Comparison of ENCODE assay signal across 17 cellular contexts in the genomic region with DNA sequence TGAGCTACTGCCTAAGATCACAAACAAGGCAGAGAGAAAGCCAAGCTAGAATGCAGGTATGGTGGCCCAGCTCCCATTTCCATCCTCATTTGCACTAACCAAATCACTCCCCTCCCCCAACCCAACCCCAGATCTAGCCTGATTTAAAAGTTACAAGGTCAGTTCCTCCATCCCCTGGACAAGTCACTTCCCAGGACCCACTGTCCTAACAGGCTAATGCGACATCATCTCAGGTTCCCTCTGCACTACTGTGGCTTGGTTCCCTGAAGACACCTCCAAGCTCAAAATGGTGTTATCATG. TPM values are rescaled to one million over a fixed set of nuclear protein-coding genes. Genes with fewer than 3 reads are reported as not detected.
DNase-seq lines count a peak whose midpoint lies in the region; ATAC-seq and TF ChIP-seq lines count a peak whose summit lies in the region.
"Had no signal": no experiment of that assay in that cellular context is flagged by ENCODE, and none has a peak within 500 bp of the region (broad histone marks: within the 10 kb centered on the region; RNA-seq: fewer than 3 reads in every experiment).

No MANE protein-coding gene starts in this region.

- no peak for TF ChIP-seq CTCF in GM23338 (conservative IDR thresholded peaks at IDR 0.05; ENCODE audit: low read depth in 2 of 2)

- no peaks in the 10 kb centered on the region for H3K9me3 ChIP-seq in iPS-15b (ENCODE audit: control insufficient read depth, insufficient read depth, low read length)
- H3K9me3 ChIP-seq: psoas muscle had no signal

- POLR2A ChIA-PET in activated CD8-positive, alpha-beta T cell treated with anti-CD3 and anti-CD28 coated beads, Interleukin-2, amount 10 ng/mL, durations not matched to agents 7 days and 5 days (lab: Charles Lee) = interaction anchor here (0.6 to 1.9 kb wide), 2 partner anchors 28 to 139 kb away, joined by 3 to 8 read pairs; a partner anchor contains a TSS

- DNase-seq in GM23338 (ENCODE audit: low spot score) (peak; percentile 57), NCI-H2227 (lab: John Stamatoyannopoulos, UW; ENCODE audit: unreplicated experiment) (no peak)
- DNase-seq in activated CD8-positive, alpha-beta T cell treated with anti-CD3 and anti-CD28 coated beads, Interleukin-2, amount 10 ng/mL, durations not matched to agents 7 days and 5 days = no peak
- DNase-seq: activated CD4-positive, alpha-beta T cell treated with anti-CD3 and anti-CD28 coated beads for 4 hours; activated T-cell treated with anti-CD3 and anti-CD28 coated beads, Interleukin-2, amount 50 U/mL, for 48 hours; mesenchymal stem cell; NCI-H1092; NCI-H345; psoas muscle had no signal

- CTCF ChIA-PET in activated CD8-positive, alpha-beta T cell treated with anti-CD3 and anti-CD28 coated beads, Interleukin-2, amount 10 ng/mL, durations not matched to agents 7 days and 5 days (lab: Charles Lee) = interaction anchor here (1.0 to 1.8 kb wide), 7 partner anchors 12 to 78 kb away, joined by 3 to 6 read pairs (median 4); a partner anchor contains a TSS

- peaks cover 29% of the 10 kb centered on the region for H3K36me3 Mint-ChIP-seq in GM23338 (ENCODE audit: low read depth)
- peaks cover 49% of the 10 kb centered on the region for H3K36me3 Mint-ChIP-seq in activated T-helper 17 cell treated with anti-CD3 and anti-CD28 coated beads, Interleukin-2, amount 50 U/mL, for 72 hours (ENCODE audit: low read depth)
- peaks cover 3% of the 10 kb centered on the region for H3K36me3 Mint-ChIP-seq in activated CD8-positive, alpha-beta T cell treated with anti-CD3 and anti-CD28 coated beads, Interleukin-2, amount 10 ng/mL, durations not matched to agents 7 days and 5 days (ENCODE audit: low read depth)
- H3K36me3 Mint-ChIP-seq: stimulated activated memory B cell treated with anti-CD40 and anti-IgM and Interleukin-4, amounts not matched to agents 10 μg/mL and 1 μg/mL and 100 μg/mL, for 72 hours had no signal

- H3F3A ChIP-seq in GM23338 (replicated peaks; ENCODE audit: low read depth) = peaks cover 21% of the 10 kb centered on the region

- no peak for ATAC-seq in GM23338
- no peak for ATAC-seq in activated T-helper 17 cell treated with anti-CD3 and anti-CD28 coated beads, Interleukin-2, amount 50 U/mL, for 72 hours (replicated peaks)
- no peak for ATAC-seq in GM19452 (IDR thresholded peaks at IDR 0.05; ENCODE audit: unreplicated experiment)
- no peak for ATAC-seq in GM21526 (IDR thresholded peaks at IDR 0.05; ENCODE audit: low FRiP score, unreplicated experiment)
- ATAC-seq in activated CD8-positive, alpha-beta T cell treated with anti-CD3 and anti-CD28 coated beads, Interleukin-2, amount 10 ng/mL, durations not matched to agents 7 days and 5 days = no peak
- ATAC-seq: psoas muscle; stimulated activated memory B cell treated with anti-CD40 and anti-IgM and Interleukin-4, amounts not matched to agents 10 μg/mL and 1 μg/mL and 100 μg/mL, for 72 hours had no signal

- no peak overlapping the region for H3K9ac ChIP-seq in iPS-15b (ENCODE audit: low read depth, low read length)

- peaks cover 38% of the 10 kb centered on the region for H4K20me1 ChIP-seq in GM23338 (replicated peaks; ENCODE audit: insufficient read depth)

- H3K4me1 ChIP-seq in GM23338 (ENCODE audit: insufficient read depth) = peaks cover 45% of the 10 kb centered on the region
- H3K4me1 ChIP-seq in iPS-15b (ENCODE audit: control insufficient read depth, insufficient read depth, low read length) = peaks cover 28% of the 10 kb centered on the region

- peaks cover 11% of the 10 kb centered on the region for H3K27me3 Mint-ChIP-seq in GM23338 (ENCODE audit: insufficient read depth, low read depth, poor library complexity)
- H3K27me3 Mint-ChIP-seq in activated T-helper 17 cell treated with anti-CD3 and anti-CD28 coated beads, Interleukin-2, amount 50 U/mL, for 72 hours = no peaks in the 10 kb centered on the region
- peaks cover 2% of the 10 kb centered on the region for H3K27me3 Mint-ChIP-seq in activated CD8-positive, alpha-beta T cell treated with anti-CD3 and anti-CD28 coated beads, Interleukin-2, amount 10 ng/mL, durations not matched to agents 7 days and 5 days (ENCODE audit: low read depth)
- H3K27me3 Mint-ChIP-seq: stimulated activated memory B cell treated with anti-CD40 and anti-IgM and Interleukin-4, amounts not matched to agents 10 μg/mL and 1 μg/mL and 100 μg/mL, for 72 hours had no signal

- no peaks in the 10 kb centered on the region; the same call in 2 of the 3 replicates for H3K9me3 Mint-ChIP-seq in GM23338
- no peaks in the 10 kb centered on the region for H3K9me3 Mint-ChIP-seq in activated T-helper 17 cell treated with anti-CD3 and anti-CD28 coated beads, Interleukin-2, amount 50 U/mL, for 72 hours
- no peaks in the 10 kb centered on the region for H3K9me3 Mint-ChIP-seq in activated CD8-positive, alpha-beta T cell treated with anti-CD3 and anti-CD28 coated beads, Interleukin-2, amount 10 ng/mL, durations not matched to agents 7 days and 5 days (ENCODE audit: insufficient read depth)
- H3K9me3 Mint-ChIP-seq: stimulated activated memory B cell treated with anti-CD40 and anti-IgM and Interleukin-4, amounts not matched to agents 10 μg/mL and 1 μg/mL and 100 μg/mL, for 72 hours; T-helper 1 cell treated with Interleukin-12 subunit alpha and Interleukin-12 subunit beta and Interleukin-4 antibody, amounts not matched to agents 30 μg/mL and 1 μg/mL, for 36 hours had no signal

- H3K36me3 ChIP-seq in GM23338 (ENCODE audit: insufficient read depth) = no peaks in the 10 kb centered on the region
- no peaks in the 10 kb centered on the region for H3K36me3 ChIP-seq in iPS-15b (ENCODE audit: control insufficient read depth, insufficient read depth, low read length)

- peak overlapping the region; percentile 97 for H3K4me2 ChIP-seq in GM23338

- no peak overlapping the region for H2AFZ ChIP-seq in GM23338

- H3K4me3 Mint-ChIP-seq in GM23338 = peak overlapping the region; percentile 89
- peak overlapping the region; percentile 95 for H3K4me3 Mint-ChIP-seq in activated T-helper 17 cell treated with anti-CD3 and anti-CD28 coated beads, Interleukin-2, amount 50 U/mL, for 72 hours
- H3K4me3 Mint-ChIP-seq in activated CD8-positive, alpha-beta T cell treated with anti-CD3 and anti-CD28 coated beads, Interleukin-2, amount 10 ng/mL, durations not matched to agents 7 days and 5 days = no peak overlapping the region

- peak overlapping the region; percentile 99 for H3K4me3 ChIP-seq in GM23338
- H3K4me3 ChIP-seq in iPS-15b (ENCODE audit: low read depth, low read length) = peak overlapping the region; percentile 100
- peak overlapping the region in 4 of 7 experiments; percentile 1 to 80 (median 71) for H3K4me3 ChIP-seq in skin epidermis

- peaks cover 72% of the 10 kb centered on the region for H3K79me2 ChIP-seq in GM23338 (replicated peaks; ENCODE audit: insufficient read depth)

- H3K27me3 ChIP-seq in GM23338 (ENCODE audit: insufficient read depth) = no peaks in the 10 kb centered on the region
- no peaks in the 10 kb centered on the region for H3K27me3 ChIP-seq in iPS-15b (ENCODE audit: control insufficient read depth, insufficient read depth, low read length)

- H3K27ac ChIP-seq in GM23338 (ENCODE audit: low read depth) (peak overlapping the region; percentile 94), skin epidermis (peak overlapping the region in 13 of 21 experiments; percentile 29 to 94 (median 88))
- H3K27ac ChIP-seq: psoas muscle had no signal

- peak overlapping the region; percentile 86 for H3K27ac Mint-ChIP-seq in GM23338
- peak overlapping the region; percentile 92 for H3K27ac Mint-ChIP-seq in activated T-helper 17 cell treated with anti-CD3 and anti-CD28 coated beads, Interleukin-2, amount 50 U/mL, for 72 hours
- no peak overlapping the region for H3K27ac Mint-ChIP-seq in activated CD8-positive, alpha-beta T cell treated with anti-CD3 and anti-CD28 coated beads, Interleukin-2, amount 10 ng/mL, durations not matched to agents 7 days and 5 days
- H3K27ac Mint-ChIP-seq: T-helper 1 cell treated with Interleukin-12 subunit alpha and Interleukin-12 subunit beta and Interleukin-4 antibody, amounts not matched to agents 30 μg/mL and 1 μg/mL, for 36 hours had no signal

- H3K9me2 ChIP-seq in GM23338 (ENCODE audit: insufficient read depth) = no peaks in the 10 kb centered on the region

- peaks cover 52% of the 10 kb centered on the region for H3K4me1 Mint-ChIP-seq in GM23338
- H3K4me1 Mint-ChIP-seq in activated T-helper 17 cell treated with anti-CD3 and anti-CD28 coated beads, Interleukin-2, amount 50 U/mL, for 72 hours = peaks cover 31% of the 10 kb centered on the region
- H3K4me1 Mint-ChIP-seq in activated CD8-positive, alpha-beta T cell treated with anti-CD3 and anti-CD28 coated beads, Interleukin-2, amount 10 ng/mL, durations not matched to agents 7 days and 5 days (ENCODE audit: low read depth) = peaks cover 50% of the 10 kb centered on the region

TF ChIP-seq in GM23338, 12 proteins besides CTCF, POLR2A, EP300 and RAD21 (continues in another document):
- TF ChIP-seq POLR2AphosphoS5 (IDR thresholded peaks at IDR 0.05; ENCODE audit: low read depth) = 0 out of 2 replicates have a peak, but pooled peaks have one; percentile 20

RNA-seq across cellular contexts. Expression of a gene that starts 2.4 kb away (rescaled TPM):
- 169 and 194 TPM in 2 replicates for total RNA-seq in GM23338 (2014; rRNA removed; shearing (Covaris generic))
- 51.0 and 51.8 TPM in 2 replicates for polyA plus RNA-seq in GM23338 (2016; fragmentation: Nextera tagmentation; extraction: Ambion mirVana)
- 100 to 1,000 TPM in 1 of 2 donors, 10 to 100 TPM in 1; 13.0 to 110 TPM for total RNA-seq in activated T-helper 17 cell treated with anti-CD3 and anti-CD28 coated beads, Interleukin-2, amount 50 U/mL, for 72 hours
- total RNA-seq in activated CD8-positive, alpha-beta T cell treated with anti-CD3 and anti-CD28 coated beads, Interleukin-2, amount 10 ng/mL, durations not matched to agents 7 days and 5 days = 10 to 100 TPM; 13.7 to 18.4 TPM

RNA-seq across cellular contexts. Expression of a gene that starts 20.2 kb away (rescaled TPM):
- 94.9 and 102 TPM in 2 replicates for total RNA-seq in GM23338 (2014; rRNA removed; shearing (Covaris generic))
- polyA plus RNA-seq in GM23338 (2016; fragmentation: Nextera tagmentation; extraction: Ambion mirVana) = 244 and 257 TPM in 2 replicates
- 100 to 1,000 TPM in 1 of 2 donors, 10 to 100 TPM in 1; 38.7 to 119 TPM for total RNA-seq in activated T-helper 17 cell treated with anti-CD3 and anti-CD28 coated beads, Interleukin-2, amount 50 U/mL, for 72 hours
- total RNA-seq in activated CD8-positive, alpha-beta T cell treated with anti-CD3 and anti-CD28 coated beads, Interleukin-2, amount 10 ng/mL, durations not matched to agents 7 days and 5 days = 10 to 100 TPM; 63.2 to 63.3 TPM

RNA-seq across cellular contexts. Expression of a gene that starts 27.2 kb away (rescaled TPM):
- total RNA-seq in GM23338 (2014; rRNA removed; shearing (Covaris generic)) = 71.7 and 74.8 TPM in 2 replicates
- 23.6 and 23.8 TPM in 2 replicates for polyA plus RNA-seq in GM23338 (2016; fragmentation: Nextera tagmentation; extraction: Ambion mirVana)
- total RNA-seq in activated T-helper 17 cell treated with anti-CD3 and anti-CD28 coated beads, Interleukin-2, amount 50 U/mL, for 72 hours = 10 to 100 TPM; 51.6 to 66.9 TPM
- total RNA-seq in activated CD8-positive, alpha-beta T cell treated with anti-CD3 and anti-CD28 coated beads, Interleukin-2, amount 10 ng/mL, durations not matched to agents 7 days and 5 days = 10 to 100 TPM; 81.6 to 83.2 TPM

RNA-seq across cellular contexts. Expression of a gene that starts 51.1 kb away (rescaled TPM):
- 0.19 TPM in 1 of 2 replicates, not detected in the other for total RNA-seq in GM23338 (2014; rRNA removed; shearing (Covaris generic))
- 0.45 and 1.0 TPM in 2 replicates for polyA plus RNA-seq in GM23338 (2016; fragmentation: Nextera tagmentation; extraction: Ambion mirVana)
- 100 to 1,000 TPM; 180 to 207 TPM for total RNA-seq in activated T-helper 17 cell treated with anti-CD3 and anti-CD28 coated beads, Interleukin-2, amount 50 U/mL, for 72 hours
- total RNA-seq in activated CD8-positive, alpha-beta T cell treated with anti-CD3 and anti-CD28 coated beads, Interleukin-2, amount 10 ng/mL, durations not matched to agents 7 days and 5 days = 100 to 1,000 TPM; 277 to 281 TPM
- polyA plus RNA-seq: BJ had no signal
